ENCODE assay signal across 25 cellular contexts in the genomic region with DNA sequence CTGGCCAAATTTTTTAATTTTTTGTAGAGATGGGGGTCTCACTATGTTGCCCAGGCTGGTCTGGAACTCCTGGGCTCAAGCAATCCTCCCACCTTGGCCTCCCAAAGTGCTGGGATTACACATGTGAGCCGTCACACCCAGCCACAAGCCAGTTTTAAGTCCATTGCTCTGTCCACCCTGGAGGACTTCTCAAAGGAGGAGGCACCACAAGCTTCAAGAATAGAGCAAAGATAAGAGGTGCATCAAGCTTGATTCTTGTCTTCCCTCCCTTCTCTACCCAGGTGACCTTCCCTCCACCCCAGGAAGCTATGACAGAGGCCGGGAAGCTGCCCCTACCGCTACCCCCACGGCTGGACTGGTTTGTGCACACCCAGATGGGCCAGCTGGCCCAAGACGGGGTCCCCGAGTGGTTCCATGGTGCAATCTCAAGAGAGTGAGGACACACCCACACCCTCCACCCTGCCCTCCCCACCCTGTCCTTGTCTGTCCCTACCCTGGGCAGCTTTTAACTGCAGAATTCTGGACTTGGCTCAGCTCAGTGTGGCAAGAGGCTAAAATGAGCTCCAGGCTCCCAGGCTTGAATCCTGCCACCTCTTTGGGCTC. TPM values are rescaled to one million over a fixed set of nuclear protein-coding genes. Genes with fewer than 3 reads are reported as not detected.
DNase-seq lines count a peak whose midpoint lies in the region; ATAC-seq, FAIRE-seq and TF ChIP-seq lines count a peak whose summit lies in the region.
"Had no signal": no experiment of that assay in that cellular context is flagged by ENCODE, and none has a peak within 500 bp of the region (broad histone marks: within the 10 kb centered on the region; RNA-seq: fewer than 3 reads in every experiment).

No MANE protein-coding gene starts in this region.

- H3K4me1 ChIP-seq in kidney (ENCODE audit: control insufficient read depth in 1 of 2, insufficient read depth in 1 of 2, low read depth in 1 of 2, low read length in 2 of 2) = no peaks in the 10 kb centered on the region

- H3K27ac ChIP-seq in kidney (ENCODE audit: low read depth in 2 of 2, low read length in 2 of 2) = no peak overlapping the region
- H3K27ac ChIP-seq: epithelial cell of prostate had no signal

- no peaks in the 10 kb centered on the region for H3K36me3 ChIP-seq in kidney (ENCODE audit: control insufficient read depth in 1 of 2, insufficient read depth in 2 of 2, low read length in 2 of 2)

- H3K36me3 Mint-ChIP-seq in activated CD4-positive, alpha-beta memory T cell treated with anti-CD3 and anti-CD28 coated beads, Interleukin-2, amount 10 ng/mL, durations not matched to agents 7 days and 5 days (ENCODE audit: low read depth) = peaks cover 71% of the 10 kb centered on the region
- H3K36me3 Mint-ChIP-seq in activated CD4-positive, alpha-beta memory T cell treated with anti-CD3 and anti-CD28 coated beads for 36 hours = peaks cover 17% of the 10 kb centered on the region
- peaks cover 45% of the 10 kb centered on the region for H3K36me3 Mint-ChIP-seq in dendritic cell treated with granulocyte-macrophage colony-stimulating factor and Interleukin-4, amounts not matched to agents 40 ng/mL and 50 ng/mL, for 4 days (ENCODE audit: low read depth)
- H3K36me3 Mint-ChIP-seq in stimulated activated naive B cell treated with anti-CD40 and anti-IgM and Interleukin-4, amounts not matched to agents 10 μg/mL and 1 μg/mL and 100 μg/mL, for 72 hours = peaks cover 56 to 69% of the 10 kb centered on the region in 2 donors

- H3K4me3 Mint-ChIP-seq in activated CD4-positive, alpha-beta memory T cell treated with anti-CD3 and anti-CD28 coated beads, Interleukin-2, amount 10 ng/mL, durations not matched to agents 7 days and 5 days = no peak overlapping the region
- no peak overlapping the region for H3K4me3 Mint-ChIP-seq in activated CD4-positive, alpha-beta memory T cell treated with anti-CD3 and anti-CD28 coated beads for 36 hours
- H3K4me3 Mint-ChIP-seq in dendritic cell treated with granulocyte-macrophage colony-stimulating factor and Interleukin-4, amounts not matched to agents 40 ng/mL and 50 ng/mL, for 4 days = peak overlapping the region; percentile 52
- H3K4me3 Mint-ChIP-seq in stimulated activated naive B cell treated with anti-CD40 and anti-IgM and Interleukin-4, amounts not matched to agents 10 μg/mL and 1 μg/mL and 100 μg/mL, for 72 hours = peak overlapping the region; percentile 74 to 77
- H3K4me3 Mint-ChIP-seq: CD4-positive, alpha-beta memory T cell had no signal

- no peaks in the 10 kb centered on the region for H3K9me3 Mint-ChIP-seq in activated CD4-positive, alpha-beta memory T cell treated with anti-CD3 and anti-CD28 coated beads, Interleukin-2, amount 10 ng/mL, durations not matched to agents 7 days and 5 days
- H3K9me3 Mint-ChIP-seq in activated CD4-positive, alpha-beta memory T cell treated with anti-CD3 and anti-CD28 coated beads for 36 hours = no peaks in the 10 kb centered on the region
- H3K9me3 Mint-ChIP-seq in dendritic cell treated with granulocyte-macrophage colony-stimulating factor and Interleukin-4, amounts not matched to agents 40 ng/mL and 50 ng/mL, for 4 days = no peaks in the 10 kb centered on the region
- peaks cover 0 to 1% of the 10 kb centered on the region in 2 donors for H3K9me3 Mint-ChIP-seq in stimulated activated naive B cell treated with anti-CD40 and anti-IgM and Interleukin-4, amounts not matched to agents 10 μg/mL and 1 μg/mL and 100 μg/mL, for 72 hours
- H3K9me3 Mint-ChIP-seq: CD4-positive, alpha-beta memory T cell had no signal

- H3K4me3 ChIP-seq in NB4 (ENCODE audit: low read depth, low read length) (peak overlapping the region; percentile 34), kidney (ENCODE audit: low read length in 2 of 2) (no peak overlapping the region)

- H3K9ac ChIP-seq in kidney (ENCODE audit: low read length in 2 of 2) = no peak overlapping the region

- DNase-seq in activated CD4-positive, alpha-beta memory T cell treated with anti-CD3 and anti-CD28 coated beads, Interleukin-2, amount 10 ng/mL, durations not matched to agents 7 days and 5 days = no peak
- no peak for DNase-seq in activated CD4-positive, alpha-beta memory T cell treated with anti-CD3 and anti-CD28 coated beads for 36 hours
- DNase-seq in NB4 (ENCODE audit: low read depth) (peak; percentile 67), AML-193 (lab: John Stamatoyannopoulos, UW) (no peak), GOT3 (lab: John Stamatoyannopoulos, UW) (no peak), kidney (no peak)
- no peak for DNase-seq in stimulated activated naive B cell treated with anti-CD40 and anti-IgM and Interleukin-4, amounts not matched to agents 10 μg/mL and 1 μg/mL and 100 μg/mL, for 72 hours
- DNase-seq: activated CD4-positive, alpha-beta T cell treated with anti-CD3 and anti-CD28 coated beads for 4 hours; activated T-cell treated with anti-CD3 and anti-CD28 coated beads, Interleukin-2, amount 50 U/mL, for 48 hours; CD4-positive, alpha-beta memory T cell; DMS53; foreskin melanocyte; hypothalamus; kidney glomerular epithelial cell; midbrain; NCI-H1105 treated with DMSO at 0.1 percent for 48 hours; NCI-H524; OCI-M1; stimulated activated naive CD4-positive, alpha-beta T cell; trophoblast cell had no signal

- ATAC-seq in stimulated activated naive B cell treated with anti-CD40 and anti-IgM and Interleukin-4, amounts not matched to agents 10 μg/mL and 1 μg/mL and 100 μg/mL, for 72 hours (replicated peaks) = no peak

- H3K27me3 Mint-ChIP-seq in activated CD4-positive, alpha-beta memory T cell treated with anti-CD3 and anti-CD28 coated beads, Interleukin-2, amount 10 ng/mL, durations not matched to agents 7 days and 5 days = no peaks in the 10 kb centered on the region
- no peaks in the 10 kb centered on the region for H3K27me3 Mint-ChIP-seq in activated CD4-positive, alpha-beta memory T cell treated with anti-CD3 and anti-CD28 coated beads for 36 hours
- no peaks in the 10 kb centered on the region for H3K27me3 Mint-ChIP-seq in dendritic cell treated with granulocyte-macrophage colony-stimulating factor and Interleukin-4, amounts not matched to agents 40 ng/mL and 50 ng/mL, for 4 days
- H3K27me3 Mint-ChIP-seq in stimulated activated naive B cell treated with anti-CD40 and anti-IgM and Interleukin-4, amounts not matched to agents 10 μg/mL and 1 μg/mL and 100 μg/mL, for 72 hours = no peaks in the 10 kb centered on the region
- H3K27me3 Mint-ChIP-seq: CD4-positive, alpha-beta memory T cell had no signal

- TF ChIP-seq CTCF in NB4 (IDR thresholded peaks at IDR 0.05; ENCODE audit: low read depth, low read length) (no peak), kidney (IDR thresholded peaks at IDR 0.05; ENCODE audit: borderline replicate concordance, extremely low read depth, insufficient read depth) (no peak)

- POLR2A ChIA-PET in activated CD4-positive, alpha-beta memory T cell treated with anti-CD3 and anti-CD28 coated beads, Interleukin-2, amount 10 ng/mL, durations not matched to agents 7 days and 5 days (lab: Charles Lee) = interaction anchor here (0.8 to 2.4 kb wide), 6 partner anchors 9 to 72 kb away, joined by 3 to 10 read pairs (median 4); partner anchors contain the start of genes RAB8A and TPM4
- POLR2A ChIA-PET in activated CD4-positive, alpha-beta memory T cell treated with anti-CD3 and anti-CD28 coated beads for 36 hours (lab: Charles Lee) = no interaction called here

- no peaks in the 10 kb centered on the region for H3K9me3 ChIP-seq in kidney (ENCODE audit: control insufficient read depth in 1 of 2, low read length in 2 of 2)

- intact Hi-C loops in activated CD4-positive, alpha-beta memory T cell treated with anti-CD3 and anti-CD28 coated beads for 36 hours (cut with micrococcal nuclease) = no loop called here
- intact Hi-C loops in dendritic cell treated with granulocyte-macrophage colony-stimulating factor and Interleukin-4, amounts not matched to agents 40 ng/mL and 50 ng/mL, for 4 days (cut with micrococcal nuclease) = no loop called here
- intact Hi-C loops in kidney (cut with DNase I) = no loop called here

- H3K27ac Mint-ChIP-seq in activated CD4-positive, alpha-beta memory T cell treated with anti-CD3 and anti-CD28 coated beads, Interleukin-2, amount 10 ng/mL, durations not matched to agents 7 days and 5 days = peak overlapping the region; percentile 71
- no peak overlapping the region for H3K27ac Mint-ChIP-seq in activated CD4-positive, alpha-beta memory T cell treated with anti-CD3 and anti-CD28 coated beads for 36 hours
- peak overlapping the region; percentile 95 for H3K27ac Mint-ChIP-seq in dendritic cell treated with granulocyte-macrophage colony-stimulating factor and Interleukin-4, amounts not matched to agents 40 ng/mL and 50 ng/mL, for 4 days
- H3K27ac Mint-ChIP-seq in stimulated activated naive B cell treated with anti-CD40 and anti-IgM and Interleukin-4, amounts not matched to agents 10 μg/mL and 1 μg/mL and 100 μg/mL, for 72 hours = peak overlapping the region; percentile 91
- H3K27ac Mint-ChIP-seq: CD4-positive, alpha-beta memory T cell had no signal

- peaks cover 55% of the 10 kb centered on the region for H3K4me1 Mint-ChIP-seq in activated CD4-positive, alpha-beta memory T cell treated with anti-CD3 and anti-CD28 coated beads, Interleukin-2, amount 10 ng/mL, durations not matched to agents 7 days and 5 days
- peaks cover 22% of the 10 kb centered on the region for H3K4me1 Mint-ChIP-seq in activated CD4-positive, alpha-beta memory T cell treated with anti-CD3 and anti-CD28 coated beads for 36 hours (ENCODE audit: low read depth)
- peaks cover 67% of the 10 kb centered on the region for H3K4me1 Mint-ChIP-seq in dendritic cell treated with granulocyte-macrophage colony-stimulating factor and Interleukin-4, amounts not matched to agents 40 ng/mL and 50 ng/mL, for 4 days (ENCODE audit: low read depth)
- peaks cover 35 to 55% of the 10 kb centered on the region in 2 donors for H3K4me1 Mint-ChIP-seq in stimulated activated naive B cell treated with anti-CD40 and anti-IgM and Interleukin-4, amounts not matched to agents 10 μg/mL and 1 μg/mL and 100 μg/mL, for 72 hours

- no peak for FAIRE-seq in kidney (lab: Jason Lieb, UNC)
- FAIRE-seq: H54, TTC549 had no signal

- TF ChIP-seq POLR2A in NB4 (IDR thresholded peaks at IDR 0.05; ENCODE audit: extremely low read depth, insufficient read length) = no peak

- CTCF ChIA-PET in activated CD4-positive, alpha-beta memory T cell treated with anti-CD3 and anti-CD28 coated beads, Interleukin-2, amount 10 ng/mL, durations not matched to agents 7 days and 5 days (lab: Charles Lee) = interaction anchor here (1.2 to 1.7 kb wide), 2 partner anchors 31 to 107 kb away, joined by 3 to 4 read pairs; no protein-coding TSS in a partner anchor
- CTCF ChIA-PET in activated CD4-positive, alpha-beta memory T cell treated with anti-CD3 and anti-CD28 coated beads for 36 hours (lab: Charles Lee) = interaction anchor here (0.6 kb wide), 1 partner anchor 29 kb away, joined by 3 read pairs; no protein-coding TSS in a partner anchor

RNA-seq across cellular contexts. Expression of gene HSH2D, which starts 5.1 kb away (rescaled TPM):
- 100 to 1,000 TPM; 101 to 110 TPM for total RNA-seq in activated CD4-positive, alpha-beta memory T cell treated with anti-CD3 and anti-CD28 coated beads, Interleukin-2, amount 10 ng/mL, durations not matched to agents 7 days and 5 days
- total RNA-seq in activated CD4-positive, alpha-beta memory T cell treated with anti-CD3 and anti-CD28 coated beads for 36 hours = 10 to 100 TPM; 23.6 to 26.1 TPM
- total RNA-seq in kidney = 7.7 TPM
- polyA plus RNA-seq in kidney (ENCODE audit: insufficient read depth, low read depth, low replicate concordance) = 0.41 TPM
- total RNA-seq: SK-MEL-5 had no signal

RNA-seq across cellular contexts. Expression of gene CIB3, which starts 24.8 kb away (rescaled TPM):
- total RNA-seq in activated CD4-positive, alpha-beta memory T cell treated with anti-CD3 and anti-CD28 coated beads, Interleukin-2, amount 10 ng/mL, durations not matched to agents 7 days and 5 days = not detected
- total RNA-seq in activated CD4-positive, alpha-beta memory T cell treated with anti-CD3 and anti-CD28 coated beads for 36 hours = not detected
- total RNA-seq in kidney = not detected
- polyA plus RNA-seq in kidney (ENCODE audit: insufficient read depth, low read depth, low replicate concordance) = not detected
- total RNA-seq: CD4-positive, alpha-beta memory T cell; SK-MEL-5 had no signal
- polyA plus RNA-seq: CD4-positive, alpha-beta memory T cell had no signal

RNA-seq across cellular contexts. Expression of gene FAM32A, which starts 36.7 kb away (rescaled TPM):
- 10 to 100 TPM; 66.0 to 70.8 TPM for total RNA-seq in activated CD4-positive, alpha-beta memory T cell treated with anti-CD3 and anti-CD28 coated beads, Interleukin-2, amount 10 ng/mL, durations not matched to agents 7 days and 5 days
- 10 to 100 TPM; 43.8 to 44.3 TPM for total RNA-seq in activated CD4-positive, alpha-beta memory T cell treated with anti-CD3 and anti-CD28 coated beads for 36 hours
- total RNA-seq in kidney = 53.5 TPM
- 105 TPM for polyA plus RNA-seq in kidney (ENCODE audit: insufficient read depth, low read depth, low replicate concordance)

RNA-seq across cellular contexts. Expression of gene RAB8A, which starts 36.9 kb away (rescaled TPM):
- total RNA-seq in activated CD4-positive, alpha-beta memory T cell treated with anti-CD3 and anti-CD28 coated beads, Interleukin-2, amount 10 ng/mL, durations not matched to agents 7 days and 5 days = 100 to 1,000 TPM; 141 to 147 TPM
- 100 to 1,000 TPM; 146 to 154 TPM for total RNA-seq in activated CD4-positive, alpha-beta memory T cell treated with anti-CD3 and anti-CD28 coated beads for 36 hours
- total RNA-seq in kidney = 75.6 TPM
- 38.5 TPM for polyA plus RNA-seq in kidney (ENCODE audit: insufficient read depth, low read depth, low replicate concordance)

RNA-seq across cellular contexts. Expression of gene AP1M1, which starts 49.2 kb away (rescaled TPM):
- total RNA-seq in activated CD4-positive, alpha-beta memory T cell treated with anti-CD3 and anti-CD28 coated beads, Interleukin-2, amount 10 ng/mL, durations not matched to agents 7 days and 5 days = 100 to 1,000 TPM; 131 to 151 TPM
- total RNA-seq in activated CD4-positive, alpha-beta memory T cell treated with anti-CD3 and anti-CD28 coated beads for 36 hours = 100 to 1,000 TPM; 100 to 113 TPM
- total RNA-seq in kidney = 67.8 TPM
- 56.0 TPM for polyA plus RNA-seq in kidney (ENCODE audit: insufficient read depth, low read depth, low replicate concordance)

Comparison
In these comparisons a context has a peak if more than half of its experiments do, and no peak if none do; other contexts are left out.
1. H3K4me3 Mint-ChIP-seq: peak in dendritic cell treated with granulocyte-macrophage colony-stimulating factor and Interleukin-4, amounts not matched to agents 40 ng/mL and 50 ng/mL, for 4 days (single experiment) and stimulated activated naive B cell treated with anti-CD40 and anti-IgM and Interleukin-4, amounts not matched to agents 10 μg/mL and 1 μg/mL and 100 μg/mL, for 72 hours (2 of 2); none in activated CD4-positive, alpha-beta memory T cell treated with anti-CD3 and anti-CD28 coated beads, Interleukin-2, amount 10 ng/mL, durations not matched to agents 7 days and 5 days (single experiment) and activated CD4-positive, alpha-beta memory T cell treated with anti-CD3 and anti-CD28 coated beads for 36 hours (single experiment).